In the genomic region with DNA sequence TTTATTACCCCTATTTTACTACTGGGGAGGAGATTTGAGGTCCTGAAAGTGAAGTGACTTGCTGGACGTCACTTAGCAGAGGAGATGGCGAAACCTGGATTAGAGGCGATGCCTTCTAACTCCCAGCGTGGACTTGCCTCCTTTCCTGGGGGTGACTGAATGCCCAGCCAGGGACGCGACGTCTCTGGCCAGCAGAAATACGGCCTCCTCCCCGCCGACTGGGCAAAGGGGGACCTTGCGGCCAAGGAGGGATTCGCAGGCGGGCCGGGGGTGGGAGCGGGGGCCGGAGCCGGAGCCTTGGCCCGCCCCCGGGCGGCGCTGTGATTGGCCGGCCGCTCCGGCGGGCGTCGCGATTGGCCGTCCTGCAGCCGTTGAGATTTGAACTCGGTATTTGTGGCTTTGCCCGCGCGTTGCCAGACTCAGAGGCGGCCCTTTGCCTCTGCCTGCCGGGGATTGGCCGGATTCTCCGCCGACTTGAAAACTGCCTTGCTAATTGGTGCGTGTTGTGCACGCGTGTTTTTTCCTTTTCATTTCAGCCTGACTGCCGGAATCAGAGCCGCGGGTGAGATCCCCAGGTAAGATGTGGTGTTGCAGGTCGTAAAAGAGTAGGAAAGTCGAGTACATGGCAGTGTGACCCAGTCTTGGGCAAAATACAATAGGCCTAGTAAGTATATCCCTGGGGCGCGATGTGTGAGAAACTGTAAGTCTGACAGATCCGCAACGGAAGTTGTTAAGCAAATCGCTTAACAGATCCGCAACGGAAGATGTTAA, we compare ENCODE assay signal across 8 cellular contexts. TPM values are rescaled to one million over a fixed set of nuclear protein-coding genes. Genes with fewer than 3 reads are reported as not detected.
A peak's percentile ranks its signal among the peaks of the same experiment; 100 is the strongest.
DNase-seq lines count a peak whose midpoint lies in the region; ATAC-seq, FAIRE-seq and TF ChIP-seq lines count a peak whose summit lies in the region.

A gene with protein sequence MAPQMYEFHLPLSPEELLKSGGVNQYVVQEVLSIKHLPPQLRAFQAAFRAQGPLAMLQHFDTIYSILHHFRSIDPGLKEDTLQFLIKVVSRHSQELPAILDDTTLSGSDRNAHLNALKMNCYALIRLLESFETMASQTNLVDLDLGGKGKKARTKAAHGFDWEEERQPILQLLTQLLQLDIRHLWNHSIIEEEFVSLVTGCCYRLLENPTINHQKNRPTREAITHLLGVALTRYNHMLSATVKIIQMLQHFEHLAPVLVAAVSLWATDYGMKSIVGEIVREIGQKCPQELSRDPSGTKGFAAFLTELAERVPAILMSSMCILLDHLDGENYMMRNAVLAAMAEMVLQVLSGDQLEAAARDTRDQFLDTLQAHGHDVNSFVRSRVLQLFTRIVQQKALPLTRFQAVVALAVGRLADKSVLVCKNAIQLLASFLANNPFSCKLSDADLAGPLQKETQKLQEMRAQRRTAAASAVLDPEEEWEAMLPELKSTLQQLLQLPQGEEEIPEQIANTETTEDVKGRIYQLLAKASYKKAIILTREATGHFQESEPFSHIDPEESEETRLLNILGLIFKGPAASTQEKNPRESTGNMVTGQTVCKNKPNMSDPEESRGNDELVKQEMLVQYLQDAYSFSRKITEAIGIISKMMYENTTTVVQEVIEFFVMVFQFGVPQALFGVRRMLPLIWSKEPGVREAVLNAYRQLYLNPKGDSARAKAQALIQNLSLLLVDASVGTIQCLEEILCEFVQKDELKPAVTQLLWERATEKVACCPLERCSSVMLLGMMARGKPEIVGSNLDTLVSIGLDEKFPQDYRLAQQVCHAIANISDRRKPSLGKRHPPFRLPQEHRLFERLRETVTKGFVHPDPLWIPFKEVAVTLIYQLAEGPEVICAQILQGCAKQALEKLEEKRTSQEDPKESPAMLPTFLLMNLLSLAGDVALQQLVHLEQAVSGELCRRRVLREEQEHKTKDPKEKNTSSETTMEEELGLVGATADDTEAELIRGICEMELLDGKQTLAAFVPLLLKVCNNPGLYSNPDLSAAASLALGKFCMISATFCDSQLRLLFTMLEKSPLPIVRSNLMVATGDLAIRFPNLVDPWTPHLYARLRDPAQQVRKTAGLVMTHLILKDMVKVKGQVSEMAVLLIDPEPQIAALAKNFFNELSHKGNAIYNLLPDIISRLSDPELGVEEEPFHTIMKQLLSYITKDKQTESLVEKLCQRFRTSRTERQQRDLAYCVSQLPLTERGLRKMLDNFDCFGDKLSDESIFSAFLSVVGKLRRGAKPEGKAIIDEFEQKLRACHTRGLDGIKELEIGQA (N-terminal part only) (plus strand): TSS at position 523 of the 771 bp plus-strand sequence. CDS start 997 bp downstream, outside the sequence.

- intact Hi-C loops in dendritic cell treated with granulocyte-macrophage colony-stimulating factor and Interleukin-4, amounts not matched to agents 40 ng/mL and 50 ng/mL, for 4 days (cut with micrococcal nuclease), result loop anchor here (1.0 to 5.0 kb wide), 3 partner anchors 23 to 169 kb away; partner anchors contain the start of genes GAPDH, ING4 and VAMP1
- intact Hi-C loops in HepG2 (cut with micrococcal nuclease; ENCODE audit: unreplicated experiment), result loop anchor here (1.0 to 2.0 kb wide), 2 partner anchors 39 to 70 kb away; no protein-coding TSS in a partner anchor

- peaks cover 38% of the 10 kb centered on the region for H3K4me1 ChIP-seq in HepG2 (ENCODE audit: insufficient read depth, low read length)

- BruUV-seq in HepG2 (replicated peaks; lab: Mats Ljungman, UMichigan), result no TSS peak

- no peaks in the 10 kb centered on the region for H3K9me3 Mint-ChIP-seq in dendritic cell treated with granulocyte-macrophage colony-stimulating factor and Interleukin-4, amounts not matched to agents 40 ng/mL and 50 ng/mL, for 4 days

- FAIRE-seq in HepG2 (lab: Jason Lieb, UNC), result peak; percentile 26

- CTCF ChIA-PET in HepG2 (lab: Yijun Ruan, JAX; ENCODE audit: low intra/inter-chr PET ratio, low total read pairs), result no interaction called here

- H3K79me2 ChIP-seq in HepG2 (ENCODE audit: insufficient read depth, low read length), result peaks cover 44% of the 10 kb centered on the region

- H3K36me3 Mint-ChIP-seq in dendritic cell treated with granulocyte-macrophage colony-stimulating factor and Interleukin-4, amounts not matched to agents 40 ng/mL and 50 ng/mL, for 4 days (ENCODE audit: low read depth), result peaks cover 50% of the 10 kb centered on the region

- POLR2A ChIA-PET in HepG2 (lab: Yijun Ruan, JAX), result interaction anchor here (0.7 to 2.1 kb wide), 22 partner anchors 8 to 298 kb away, joined by 3 to 38 read pairs (median 5); partner anchors contain the start of genes COPS7A, GAPDH, LTBR and NOP2

- H3K4me3 Mint-ChIP-seq in dendritic cell treated with granulocyte-macrophage colony-stimulating factor and Interleukin-4, amounts not matched to agents 40 ng/mL and 50 ng/mL, for 4 days, result peak within 1 kb of the TSS; percentile 95

- peak within 1 kb of the TSS; percentile 93 for H3K27ac ChIP-seq in C4-2B
- peak within 1 kb of the TSS; percentile 98 for H3K27ac ChIP-seq in HepG2 (ENCODE audit: extremely low read length, insufficient read depth, low read length)

- peaks cover 15% of the 10 kb centered on the region for H3K4me1 Mint-ChIP-seq in dendritic cell treated with granulocyte-macrophage colony-stimulating factor and Interleukin-4, amounts not matched to agents 40 ng/mL and 50 ng/mL, for 4 days (ENCODE audit: low read depth)

- H3K27me3 Mint-ChIP-seq in dendritic cell treated with granulocyte-macrophage colony-stimulating factor and Interleukin-4, amounts not matched to agents 40 ng/mL and 50 ng/mL, for 4 days, result no peaks in the 10 kb centered on the region

- H3K9me3 ChIP-seq in HepG2 (ENCODE audit: low read length), result no peaks in the 10 kb centered on the region

- peak within 1 kb of the TSS; percentile 99 for H3K27ac Mint-ChIP-seq in dendritic cell treated with granulocyte-macrophage colony-stimulating factor and Interleukin-4, amounts not matched to agents 40 ng/mL and 50 ng/mL, for 4 days

- peak within 1 kb of the TSS; percentile 94 for H3K9ac ChIP-seq in HepG2 (ENCODE audit: insufficient read depth, low read depth, low read length)

- peak within 1 kb of the TSS; percentile 80 to 83 (median 81) for H3K4me3 ChIP-seq in HepG2 (replicated peaks in 1 of 3; ENCODE audit: insufficient read depth in 1 of 3, low read depth in 2 of 3, low read length in 3 of 3)

- peak; percentile 5 to 68; a peak in 3 of 4 replicates for TF ChIP-seq POLR2A in HepG2 (IDR thresholded peaks at IDR 0.05; ENCODE audit: insufficient read depth in 1 of 2, low read depth in 2 of 2, low read length in 2 of 2)

- H3K36me3 ChIP-seq in HepG2 (replicated peaks in 1 of 2; ENCODE audit: control insufficient read depth in 1 of 2, insufficient read depth in 2 of 2, low read length in 2 of 2), result peaks cover 4 to 36% of the 10 kb centered on the region in 2 experiments; a peak in 3 of 5 replicates

- peak; percentile 84 for ATAC-seq in GM19351 (IDR thresholded peaks at IDR 0.05; ENCODE audit: unreplicated experiment)
- peak; percentile 80 for ATAC-seq in HG03521 (IDR thresholded peaks at IDR 0.05; ENCODE audit: unreplicated experiment)
- peak; percentile 94 for ATAC-seq in HepG2

- no peak; the same call in 1 of the 2 replicates for TF ChIP-seq CTCF in C4-2B (conservative IDR thresholded peaks at IDR 0.05)
- no peak; the same call in 1 of the 2 replicates for TF ChIP-seq CTCF in HepG2 (CRISPR knock-in tag; IDR thresholded peaks at IDR 0.05)

- H2AFZ ChIP-seq in HepG2 (ENCODE audit: low read length), result no peak within 1 kb of the TSS

- peak; percentile 94 for DNase-seq in NCI-H748 (lab: John Stamatoyannopoulos, UW; ENCODE audit: unreplicated experiment)
- DNase-seq in activated CD4-positive, alpha-beta T cell treated with anti-CD3 and anti-CD28 coated beads, Interleukin-2, amount 50 U/mL, for 24 hours (ENCODE audit: low read depth in 1 of 2, low spot score in 1 of 2), result peak; percentile 75 to 92
- peak; percentile 94 for DNase-seq in HepG2 (ENCODE audit: low spot score)
- DNase-seq in stimulated activated CD4-positive, alpha-beta T cell treated with anti-CD3 and anti-CD28 coated beads, Interleukin-4, amount 100 ng/mL, for 1 hour, result peak; percentile 91

- H3K4me2 ChIP-seq in HepG2 (ENCODE audit: low read depth, low read length), result peak within 1 kb of the TSS; percentile 97

- peaks cover 7% of the 10 kb centered on the region for H4K20me1 ChIP-seq in HepG2 (ENCODE audit: insufficient read depth, low read length)

- TF ChIP-seq EP300 in HepG2 (IDR thresholded peaks at IDR 0.05; ENCODE audit: low read depth in 2 of 2, low read length in 2 of 2) (no peak), HepG2 (CRISPR knock-in tag; IDR thresholded peaks at IDR 0.05; ENCODE audit: borderline replicate concordance) (no peak)

- H3K27me3 ChIP-seq in HepG2 (ENCODE audit: control insufficient read depth in 1 of 2, insufficient read depth in 2 of 2, low read length in 2 of 2), result no peaks in the 10 kb centered on the region; a peak in 1 of 5 replicates

- TF ChIP-seq RAD21 in HepG2 (CRISPR knock-in tag; IDR thresholded peaks at IDR 0.05), result no peak

- 3% methylated on average over 22 of the region's 54 CpGs for WGBS in HepG2 (ENCODE audit: low lambda C conversion rate)

- in situ Hi-C loops in HepG2 (cut with HindIII; ENCODE audit: extremely low pct_ligation_motif_present, low pct_unique_long_range_greater_than_20kb), result no loop called here

TF ChIP-seq in HepG2, 621 proteins besides CTCF, POLR2A, EP300 and RAD21 (continues in another document):
- peak; percentile 82 for TF ChIP-seq YEATS4 (CRISPR knock-in tag; IDR thresholded peaks at IDR 0.05; ENCODE audit: borderline replicate concordance)

RNA-seq across cellular contexts. Expression of the gene that starts here (rescaled TPM):
- 65.6 and 100 TPM in 2 replicates for total RNA-seq in HepG2 (2016; rRNA removed; fragmentation: Illumina TruSeq; extraction: Trizol)
- total RNA-seq in HepG2 (2016; cell fraction: cytosol; rRNA removed; fragmentation: Illumina TruSeq; extraction: Trizol; ENCODE audit: low read depth), result 7.2 and 7.6 TPM in 2 replicates
- total RNA-seq in HepG2 (2016; cell fraction: insoluble cytoplasmic fraction; rRNA removed; fragmentation: Illumina TruSeq; extraction: Trizol), result 68.5 and 86.5 TPM in 2 replicates
- total RNA-seq in HepG2 (2016; cell fraction: membrane; rRNA removed; fragmentation: Illumina TruSeq; extraction: Trizol), result 25.1 and 25.2 TPM in 2 replicates
- total RNA-seq in HepG2 (2016; cell fraction: nucleus; rRNA removed; fragmentation: Illumina TruSeq; extraction: Trizol), result 57.8 and 60.8 TPM in 2 replicates
- polyA plus RNA-seq in HepG2 (2011; rRNA removed), result 42.8 and 51.1 TPM in 2 replicates
- polyA plus RNA-seq in HepG2 (2011; cell fraction: cytosol; rRNA removed), result 32.2 and 41.0 TPM in 2 replicates
- polyA plus RNA-seq in HepG2 (2011; cell fraction: nucleus; rRNA removed), result 46.7 and 50.4 TPM in 2 replicates
- 31.0 and 53.6 TPM in 2 replicates for polyA plus RNA-seq in HepG2 (2012)
- polyA plus RNA-seq in HepG2 (2016; cell fraction: cytosol; fragmentation: Illumina TruSeq; extraction: Trizol; ENCODE audit: low read depth), result 3.4 and 4.5 TPM in 2 replicates
- polyA plus RNA-seq in HepG2 (2016; cell fraction: insoluble cytoplasmic fraction; fragmentation: Illumina TruSeq; extraction: Trizol; ENCODE audit: low read depth), result 56.7 and 71.7 TPM in 2 replicates
- 12.3 and 13.7 TPM in 2 replicates for polyA plus RNA-seq in HepG2 (2016; cell fraction: membrane; fragmentation: Illumina TruSeq; extraction: Trizol; ENCODE audit: low read depth)
- polyA plus RNA-seq in HepG2 (2016; cell fraction: nucleus; fragmentation: Illumina TruSeq; extraction: Trizol; ENCODE audit: insufficient read depth, low read depth), result 73.7 and 78.3 TPM in 2 replicates
- 92.8 and 252 TPM in 2 replicates for polyA minus RNA-seq in HepG2 (2011; rRNA and poly(A)+ RNA removed; ENCODE audit: low replicate concordance)
- 51.6 and 71.6 TPM in 2 replicates for polyA minus RNA-seq in HepG2 (2011; cell fraction: cytosol; rRNA and poly(A)+ RNA removed)
- 62.8 and 68.9 TPM in 2 replicates for polyA minus RNA-seq in HepG2 (2011; cell fraction: nucleus; rRNA and poly(A)+ RNA removed)

Comparison
In these comparisons a context has a peak if more than half of its experiments do, and no peak if none do; other contexts are left out.
1. Peak in every context shown above with its lines: DNase-seq, ATAC-seq, H3K4me3 ChIP-seq and H3K27ac ChIP-seq.